ENCODE assay signal across 19 cellular contexts in the genomic region with DNA sequence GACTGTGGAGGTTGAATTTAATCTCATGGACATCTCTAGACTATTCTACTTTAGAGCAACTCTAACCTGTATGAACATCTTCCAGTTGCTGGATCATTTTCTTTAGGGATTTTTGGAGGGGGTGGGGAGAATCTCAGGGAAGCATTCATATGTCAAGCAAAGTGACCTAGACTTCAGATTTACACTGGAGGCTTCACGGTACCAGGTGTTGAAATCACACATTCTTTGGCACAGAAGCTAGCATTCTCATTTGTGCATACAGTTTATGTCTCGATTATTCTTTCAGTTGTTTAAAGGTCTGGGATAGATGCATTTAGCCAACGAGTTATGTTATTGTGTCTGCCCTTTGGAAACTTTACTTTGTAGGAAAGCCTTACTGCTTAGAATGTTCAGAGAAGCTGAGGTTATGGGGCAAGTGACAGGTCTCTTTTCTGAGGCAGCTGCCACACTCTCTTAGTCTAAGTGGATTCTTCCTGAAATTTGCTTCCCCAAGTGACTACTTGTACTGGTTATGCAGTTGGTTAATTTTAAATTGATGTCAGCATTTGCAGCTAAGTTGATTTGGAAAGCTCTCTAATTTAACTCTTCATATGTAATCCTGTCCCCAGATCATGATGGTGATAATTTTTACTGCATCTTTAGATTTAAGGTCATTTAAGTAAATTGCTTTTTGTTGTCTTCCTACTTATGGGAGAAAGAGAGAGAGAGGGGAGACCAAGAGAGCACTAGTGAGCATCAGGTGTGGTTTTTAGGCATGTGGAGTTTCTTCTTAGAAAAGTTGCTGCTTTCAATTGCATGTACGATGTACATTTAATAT.
DNase-seq lines count a peak whose midpoint lies in the region; TF ChIP-seq lines count a peak whose summit lies in the region.
"Had no signal": no experiment of that assay in that cellular context is flagged by ENCODE, and none has a peak within 500 bp of the region (broad histone marks: within the 10 kb centered on the region; RNA-seq: fewer than 3 reads in every experiment).

No MANE protein-coding gene starts in this region.

- no peak overlapping the region for H2BK120ac ChIP-seq in mesendoderm (ENCODE audit: low read depth, low read length)

- no peaks in the 10 kb centered on the region for H3K79me1 ChIP-seq in mesendoderm (ENCODE audit: low read length)

- no CpG with 5 or more reads among the region's 4 CpGs for WGBS in mesendoderm (ENCODE audit: extremely low coverage, insufficient coverage, low lambda C conversion rate)

- no peak overlapping the region for H3K23ac ChIP-seq in mesendoderm (ENCODE audit: low read length)

- H3K4me1 ChIP-seq in ascending aorta (peaks cover 4 to 51% of the 10 kb centered on the region in 2 donors), tibial artery (peaks cover 0 to 81% (median 24%) of the 10 kb centered on the region in 4 donors), mesendoderm (ENCODE audit: control insufficient read depth, low read depth, low read length) (no peaks in the 10 kb centered on the region)
- H3K4me1 ChIP-seq: HAP-1 had no signal

- no peak overlapping the region for H3K4ac ChIP-seq in mesendoderm (ENCODE audit: low read depth, low read length)

- H3K27me3 ChIP-seq in ascending aorta = no peaks in the 10 kb centered on the region
- H3K27me3 ChIP-seq in tibial artery = no peaks in the 10 kb centered on the region
- no peaks in the 10 kb centered on the region for H3K27me3 ChIP-seq in mesendoderm (ENCODE audit: insufficient read depth, low read length, poor library complexity)

- no peak overlapping the region for H3K9ac ChIP-seq in mesendoderm (ENCODE audit: low read length)

- no peaks in the 10 kb centered on the region for H3K9me3 Mint-ChIP-seq in mesothelial cell of epicardium
- H3K9me3 Mint-ChIP-seq: CD8-positive, alpha-beta T cell had no signal

- peak overlapping the region; percentile 17 to 28 for H3K27ac ChIP-seq in ascending aorta
- H3K27ac ChIP-seq in tibial artery = peak overlapping the region; percentile 2 to 14
- H3K27ac ChIP-seq in mesendoderm (ENCODE audit: low read depth, low read length) = no peak overlapping the region
- H3K27ac ChIP-seq: 22Rv1, HL-60, PC-9 had no signal

- peaks cover 43% of the 10 kb centered on the region for H3K4me1 Mint-ChIP-seq in mesothelial cell of epicardium

- no peak overlapping the region for H2BK15ac ChIP-seq in mesendoderm (replicated peaks; ENCODE audit: low read depth)

- no peak overlapping the region for H2BK5ac ChIP-seq in mesendoderm (ENCODE audit: low read length)

- no peaks in the 10 kb centered on the region for H3K36me3 Mint-ChIP-seq in mesothelial cell of epicardium
- H3K36me3 Mint-ChIP-seq: CD8-positive, alpha-beta T cell had no signal

- H3K4me3 ChIP-seq in ascending aorta (no peak overlapping the region), tibial artery (no peak overlapping the region), mesendoderm (ENCODE audit: low read length) (no peak overlapping the region)
- H3K4me3 ChIP-seq: HAP-1, K562, PC-9 had no signal

- peak overlapping the region; percentile 11 for H3K27ac Mint-ChIP-seq in mesothelial cell of epicardium
- H3K27ac Mint-ChIP-seq: CD8-positive, alpha-beta T cell had no signal

- no peak for TF ChIP-seq CTCF in ascending aorta (IDR thresholded peaks at IDR 0.05)
- no peak for TF ChIP-seq CTCF in mesothelial cell of epicardium (IDR thresholded peaks at IDR 0.05; ENCODE audit: unreplicated experiment)
- TF ChIP-seq CTCF in tibial artery (IDR thresholded peaks at IDR 0.05) = no peak

- no peak overlapping the region for H3K18ac ChIP-seq in mesendoderm (ENCODE audit: low read length)

- DNase-seq in DMS 273 (lab: John Stamatoyannopoulos, UW; ENCODE audit: unreplicated experiment) = peak; percentile 29
- DNase-seq in DMS 273 treated with DMSO at 0.1 percent for 48 hours (lab: John Stamatoyannopoulos, UW) = no peak
- DNase-seq in ascending aorta (ENCODE audit: low spot score in 2 of 2) = no peak
- no peak for DNase-seq in mesothelial cell of epicardium (ENCODE audit: low spot score in 2 of 2, unreplicated experiment in 2 of 2)
- no peak for DNase-seq in tibial artery
- no peak for DNase-seq in mesendoderm
- DNase-seq in A172 (ENCODE audit: low spot score) = no peak
- DNase-seq in stimulated activated naive CD4-positive, alpha-beta T cell treated with Interleukin-2 at 50 U/mL for 16 hours (lab: John Stamatoyannopoulos, UW) = no peak
- DNase-seq: CD8-positive, alpha-beta T cell; DMS79 treated with DMSO at 0.1 percent for 48 hours; NCI-H187 treated with DMSO at 0.1 percent for 48 hours; NCI-H2171 treated with DMSO at 0.1 percent for 48 hours; NCI-H510A; NCI-H774; PC-9 had no signal

- no peaks in the 10 kb centered on the region for H3K36me3 ChIP-seq in ascending aorta
- H3K36me3 ChIP-seq in tibial artery = no peaks in the 10 kb centered on the region
- H3K36me3 ChIP-seq in mesendoderm (ENCODE audit: control insufficient read depth, insufficient read depth, low read length) = no peaks in the 10 kb centered on the region
- H3K36me3 ChIP-seq: HAP-1 had no signal

- H4K5ac ChIP-seq in mesendoderm (ENCODE audit: low read length) = no peak overlapping the region

- H3K56ac ChIP-seq in mesendoderm (ENCODE audit: low read length) = no peak overlapping the region

- intact Hi-C loops in ascending aorta (cut with DNase I) = no loop called here
- intact Hi-C loops in tibial artery (cut with DNase I; ENCODE audit: low total_unique reads) = no loop called here

- H3K9me3 ChIP-seq in ascending aorta (no peaks in the 10 kb centered on the region), tibial artery (no peaks in the 10 kb centered on the region)
- H3K9me3 ChIP-seq: HAP-1 had no signal

- no peak overlapping the region for H2AK5ac ChIP-seq in mesendoderm (ENCODE audit: low read length)

- H4K8ac ChIP-seq in mesendoderm (ENCODE audit: low read depth, low read length) = no peak overlapping the region

- H3K27me3 Mint-ChIP-seq in mesothelial cell of epicardium (ENCODE audit: low read depth) = no peaks in the 10 kb centered on the region

- H3K4me3 Mint-ChIP-seq in mesothelial cell of epicardium = no peak overlapping the region
- H3K4me3 Mint-ChIP-seq: CD8-positive, alpha-beta T cell had no signal

- no peaks in the 10 kb centered on the region for H3K79me2 ChIP-seq in mesendoderm (ENCODE audit: control insufficient read depth, insufficient read depth, low read length)

- H3K4me2 ChIP-seq in mesendoderm (ENCODE audit: low read length) = no peak overlapping the region
- H3K4me2 ChIP-seq: PC-9 had no signal
